Comparison of ENCODE assay signal across 8 cellular contexts in the genomic region with DNA sequence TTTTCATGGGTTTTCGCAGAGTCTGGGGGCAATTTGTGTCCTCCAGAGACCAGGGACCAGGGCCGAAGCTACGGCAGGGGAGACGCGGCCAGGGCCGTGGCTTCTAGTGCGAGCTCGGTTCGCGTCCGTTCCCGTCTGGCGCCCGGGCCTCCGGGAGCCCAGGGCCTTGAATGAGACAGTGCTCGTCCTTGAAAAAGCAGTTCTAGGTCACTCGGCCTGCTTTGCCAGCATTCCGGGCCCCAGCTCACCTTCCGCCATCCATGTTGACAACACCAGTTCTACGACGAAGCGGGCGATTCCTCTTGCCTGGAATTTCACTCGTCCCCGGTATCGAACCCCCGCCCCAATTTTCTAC. TPM values are rescaled to one million over a fixed set of nuclear protein-coding genes. Genes with fewer than 3 reads are reported as not detected.
A peak's percentile ranks its signal among the peaks of the same experiment; 100 is the strongest.
DNase-seq lines count a peak whose midpoint lies in the region; ATAC-seq and TF ChIP-seq lines count a peak whose summit lies in the region.

No MANE protein-coding gene starts in this region.

- TF ChIP-seq CTCF in GM23338 (conservative IDR thresholded peaks at IDR 0.05; ENCODE audit: low read depth in 2 of 2) (no peak), RWPE2 (IDR thresholded peaks at IDR 0.05; ENCODE audit: poor library complexity, severe bottlenecking) (no peak), upper lobe of right lung (IDR thresholded peaks at IDR 0.05) (no peak)

- H3K79me2 ChIP-seq in GM23338 (replicated peaks; ENCODE audit: insufficient read depth) = no peaks in the 10 kb centered on the region

- peak overlapping the region; percentile 97 to 99 for H3K9ac ChIP-seq in duodenal mucosa (ENCODE audit: low read depth in 1 of 2, low read length in 2 of 2)

- peak; percentile 19 for ATAC-seq in GM23338
- no peak for ATAC-seq in RWPE2 (ENCODE audit: low read depth)
- peak; percentile 18 for ATAC-seq in upper lobe of right lung

- intact Hi-C loops in upper lobe of right lung (cut with DNase I) = no loop called here

- peaks cover 10% of the 10 kb centered on the region; the same call in 2 of the 3 replicates for H3K4me1 Mint-ChIP-seq in GM23338

- no peaks in the 10 kb centered on the region for H3K36me3 ChIP-seq in GM23338 (ENCODE audit: insufficient read depth)
- no peaks in the 10 kb centered on the region for H3K36me3 ChIP-seq in RWPE2 (ENCODE audit: low read depth)
- no peaks in the 10 kb centered on the region for H3K36me3 ChIP-seq in duodenal mucosa (ENCODE audit: control insufficient read depth in 1 of 2, insufficient read depth in 2 of 2, low read length in 2 of 2)
- no peaks in the 10 kb centered on the region for H3K36me3 ChIP-seq in upper lobe of right lung

- peak overlapping the region; percentile 79 for H3K4me3 Mint-ChIP-seq in GM23338

- H3K27me3 Mint-ChIP-seq in GM23338 (ENCODE audit: insufficient read depth, low read depth, poor library complexity) = peaks cover 48% of the 10 kb centered on the region

- peaks cover 19% of the 10 kb centered on the region for H3K9me3 Mint-ChIP-seq in GM23338

- H3K36me3 Mint-ChIP-seq in GM23338 (ENCODE audit: low read depth) = peaks cover 17% of the 10 kb centered on the region

- peak overlapping the region; percentile 95 for H3K27ac Mint-ChIP-seq in GM23338

- H3K9me3 ChIP-seq in RWPE2 (ENCODE audit: severe bottlenecking) (no peaks in the 10 kb centered on the region), duodenal mucosa (ENCODE audit: control insufficient read depth in 1 of 2, low read length in 2 of 2) (peaks cover 0 to under 1% of the 10 kb centered on the region in 2 donors), mononuclear cell (ENCODE audit: low read depth, low read length) (no peaks in the 10 kb centered on the region), upper lobe of right lung (no peaks in the 10 kb centered on the region)

- no peaks in the 10 kb centered on the region for H4K20me1 ChIP-seq in GM23338 (replicated peaks; ENCODE audit: insufficient read depth)

- H3K27ac ChIP-seq in GM23338 (ENCODE audit: low read depth) (peak overlapping the region; percentile 78; the same call in 1 of the 2 replicates), RWPE2 (ENCODE audit: poor library complexity, severe bottlenecking) (peak overlapping the region; percentile 60), duodenal mucosa (ENCODE audit: low read depth, low read length) (peak overlapping the region; percentile 94), upper lobe of right lung (peak overlapping the region; percentile 100)

- H3K27me3 ChIP-seq in GM23338 (ENCODE audit: insufficient read depth) = peaks cover 68% of the 10 kb centered on the region
- no peaks in the 10 kb centered on the region for H3K27me3 ChIP-seq in RWPE2 (ENCODE audit: insufficient read depth, poor library complexity, severe bottlenecking)
- H3K27me3 ChIP-seq in duodenal mucosa (ENCODE audit: control insufficient read depth in 1 of 2, insufficient read depth in 2 of 2, low read length in 2 of 2) = peaks cover 0 to 5% of the 10 kb centered on the region in 2 donors
- peaks cover 21% of the 10 kb centered on the region for H3K27me3 ChIP-seq in mononuclear cell (ENCODE audit: insufficient read depth, low read length)
- H3K27me3 ChIP-seq in upper lobe of right lung = no peaks in the 10 kb centered on the region

- peak overlapping the region; percentile 80 for H3K4me2 ChIP-seq in GM23338

- H3K9me2 ChIP-seq in GM23338 (ENCODE audit: insufficient read depth) = no peaks in the 10 kb centered on the region

- H3F3A ChIP-seq in GM23338 (replicated peaks; ENCODE audit: low read depth) = no peaks in the 10 kb centered on the region

- H3K4me3 ChIP-seq in GM23338 (peak overlapping the region; percentile 63), RWPE2 (ENCODE audit: severe bottlenecking) (peak overlapping the region; percentile 49), duodenal mucosa (ENCODE audit: low read depth in 1 of 2, low read length in 2 of 2) (peak overlapping the region; percentile 92 to 98), mononuclear cell (ENCODE audit: low read length) (peak overlapping the region; percentile 89), upper lobe of right lung (peak overlapping the region; percentile 80)

- H3K4me1 ChIP-seq in GM23338 (ENCODE audit: insufficient read depth) (peaks cover 8% of the 10 kb centered on the region), RWPE2 (ENCODE audit: insufficient read depth, poor library complexity, severe bottlenecking) (peaks cover 16% of the 10 kb centered on the region), duodenal mucosa (ENCODE audit: control insufficient read depth in 1 of 2, insufficient read depth in 2 of 2, low read length in 2 of 2) (peaks cover 3 to 17% of the 10 kb centered on the region in 2 donors), mononuclear cell (ENCODE audit: insufficient read depth, low read length) (peaks cover 40% of the 10 kb centered on the region), upper lobe of right lung (peaks cover 31% of the 10 kb centered on the region)

- peak overlapping the region; percentile 53 for H2AFZ ChIP-seq in GM23338

- DNase-seq in DMS53 (lab: John Stamatoyannopoulos, UW) (peak; percentile 84), GM23338 (ENCODE audit: low spot score) (peak; percentile 56), RWPE2 (ENCODE audit: low spot score) (no peak), upper lobe of right lung (peak; percentile 80), medulla oblongata (ENCODE audit: extremely low spot score) (no peak), UCSD-AML1 (lab: John Stamatoyannopoulos, UW; ENCODE audit: unreplicated experiment) (no peak)

TF ChIP-seq in GM23338, 12 proteins besides CTCF, POLR2A, EP300 and RAD21:
- TF ChIP-seq EZH2 (IDR thresholded peaks at IDR 0.05; ENCODE audit: low read depth, unreplicated experiment) (peak; percentile 8), STAT1 (IDR thresholded peaks at IDR 0.05; ENCODE audit: unreplicated experiment) (no peak)
TF ChIP-seq in GM23338: peak in this region for 1.

RNA-seq across cellular contexts. Expression of a gene that starts 4.5 kb away (rescaled TPM):
- total RNA-seq in GM23338 (2014; rRNA removed; shearing (Covaris generic)) = not detected in 2 replicates
- 0.17 TPM in 1 of 2 replicates, not detected in the other for polyA plus RNA-seq in GM23338 (2016; fragmentation: Nextera tagmentation; extraction: Ambion mirVana)
- total RNA-seq in mononuclear cell (not detected), upper lobe of right lung (not detected)

RNA-seq across cellular contexts. Expression of a gene that starts 15.2 kb away (rescaled TPM):
- 2.8 and 3.7 TPM in 2 replicates for total RNA-seq in GM23338 (2014; rRNA removed; shearing (Covaris generic))
- 1.8 and 2.8 TPM in 2 replicates for polyA plus RNA-seq in GM23338 (2016; fragmentation: Nextera tagmentation; extraction: Ambion mirVana)
- total RNA-seq in mononuclear cell = 0.63 TPM
- total RNA-seq in upper lobe of right lung = 0.61 TPM

RNA-seq across cellular contexts. Expression of a gene that starts 41.3 kb away (rescaled TPM):
- 5.4 and 8.4 TPM in 2 replicates for total RNA-seq in GM23338 (2014; rRNA removed; shearing (Covaris generic))
- polyA plus RNA-seq in GM23338 (2016; fragmentation: Nextera tagmentation; extraction: Ambion mirVana) = 5.4 and 6.4 TPM in 2 replicates
- 47.3 TPM for total RNA-seq in mononuclear cell
- total RNA-seq in upper lobe of right lung = 34.5 TPM

Comparison
In these comparisons a context has a peak if more than half of its experiments do, and no peak if none do; other contexts are left out.
1. DNase-seq: peak in DMS53 (single experiment), GM23338 (single experiment) and upper lobe of right lung (single experiment); none in RWPE2 (single experiment), medulla oblongata (single experiment) and UCSD-AML1 (single experiment).
2. Peak in every context shown above with its lines, with median percentiles within 50 percentile points of each other: H3K27ac ChIP-seq and H3K4me3 ChIP-seq.